ENCODE assay signal across 17 cellular contexts in genomic region chrX:53056292-53056691, GRCh38. TPM values are rescaled to one million over a fixed set of nuclear protein-coding genes. Genes with fewer than 3 reads are reported as not detected.
A peak's percentile ranks its signal among the peaks of the same experiment; 100 is the strongest.
DNase-seq lines count a peak whose midpoint lies in the region; ATAC-seq and TF ChIP-seq lines count a peak whose summit lies in the region.
"Had no signal": no experiment of that assay in that cellular context is flagged by ENCODE, and none has a peak within 500 bp of the region (broad histone marks: within the 10 kb centered on the region; RNA-seq: fewer than 3 reads in every experiment).

No MANE protein-coding gene starts in this region.

- TF ChIP-seq POLR2A in IMR-90 (IDR thresholded peaks at IDR 0.05; ENCODE audit: low read depth, low read length) (no peak), testis (IDR thresholded peaks at IDR 0.05) (no peak)

- H3K4me2 ChIP-seq in IMR-90 (ENCODE audit: low read depth, low read length) = no peak overlapping the region
- H3K4me2 ChIP-seq: A549 had no signal

- no peak overlapping the region; the same call in 1 of the 2 replicates for H3K23ac ChIP-seq in IMR-90 (ENCODE audit: low read depth, low read length)

- H4K8ac ChIP-seq in IMR-90 (ENCODE audit: low read depth in 2 of 2, low read length in 2 of 2) = no peak overlapping the region

- no peak overlapping the region for H4K5ac ChIP-seq in IMR-90 (ENCODE audit: low read depth, low read length)

- 89% methylated on average over 4 of the region's 5 CpGs; no CpG with 5 or more reads in 1 of the 2 experiments for WGBS in IMR-90 (ENCODE audit: extremely low coverage in 2 of 2, insufficient read length in 1 of 2), 2 experiments
- WGBS in testis, 2 donors = 86 to 89% methylated on average over 5 of the region's 5 CpGs

- in situ Hi-C loops in IMR-90 (cut with MboI; ENCODE audit: low sequenced_read_pairs) = no loop called here

- H3K36me3 ChIP-seq in IMR-90 (ENCODE audit: control insufficient read depth, insufficient read depth, low read length) (no peaks in the 10 kb centered on the region), testis (ENCODE audit: low read depth, missing control alignments) (no peaks in the 10 kb centered on the region)

- no peak overlapping the region for H4K91ac ChIP-seq in IMR-90 (ENCODE audit: insufficient read depth, low read depth, low read length)

- no peaks in the 10 kb centered on the region for H3K9me3 Mint-ChIP-seq in activated naive CD4-positive, alpha-beta T cell treated with anti-CD3 and anti-CD28 coated beads, Interleukin-2, amount 50 U/mL, for 72 hours
- no peaks in the 10 kb centered on the region for H3K9me3 Mint-ChIP-seq in stimulated activated effector memory CD8-positive, alpha-beta T cell treated with anti-CD3 and anti-CD28 coated beads, Interleukin-12 subunit alpha, Interleukin-12 subunit beta, amount 100 ng/mL, for 72 hours
- H3K9me3 Mint-ChIP-seq: CD4-positive, alpha-beta T cell had no signal

- H3K27me3 ChIP-seq in IMR-90 (ENCODE audit: control insufficient read depth, insufficient read depth, low read length) = peaks cover 3% of the 10 kb centered on the region
- H3K27me3 ChIP-seq in testis = no peaks in the 10 kb centered on the region

- H4K20me1 ChIP-seq in IMR-90 (ENCODE audit: insufficient read depth, low read length) = peaks cover 51% of the 10 kb centered on the region

- TF ChIP-seq CTCF in IMR-90 (conservative IDR thresholded peaks at IDR 0.05; ENCODE audit: low read depth, low read length) = no peak
- TF ChIP-seq CTCF in testis (IDR thresholded peaks at IDR 0.05) = no peak

- dilution Hi-C loops in IMR-90 (cut with HindIII; ENCODE audit: low sequenced_read_pairs, unreplicated experiment) = no loop called here

- H3K36me3 Mint-ChIP-seq in activated naive CD4-positive, alpha-beta T cell treated with anti-CD3 and anti-CD28 coated beads, Interleukin-2, amount 50 U/mL, for 72 hours = no peaks in the 10 kb centered on the region
- H3K36me3 Mint-ChIP-seq in stimulated activated effector memory CD8-positive, alpha-beta T cell treated with anti-CD3 and anti-CD28 coated beads, Interleukin-12 subunit alpha, Interleukin-12 subunit beta, amount 100 ng/mL, for 72 hours = no peaks in the 10 kb centered on the region

- H2BK15ac ChIP-seq in IMR-90 (ENCODE audit: low read depth, low read length) = no peak overlapping the region

- no peak overlapping the region for H3K9ac ChIP-seq in IMR-90 (ENCODE audit: low read depth, low read length)

- no peak overlapping the region for H3K27ac Mint-ChIP-seq in activated naive CD4-positive, alpha-beta T cell treated with anti-CD3 and anti-CD28 coated beads, Interleukin-2, amount 50 U/mL, for 72 hours
- H3K27ac Mint-ChIP-seq in stimulated activated effector memory CD8-positive, alpha-beta T cell treated with anti-CD3 and anti-CD28 coated beads, Interleukin-12 subunit alpha, Interleukin-12 subunit beta, amount 100 ng/mL, for 72 hours = no peak overlapping the region
- H3K27ac Mint-ChIP-seq: CD4-positive, alpha-beta T cell had no signal

- no peak overlapping the region for H3K4me3 Mint-ChIP-seq in stimulated activated effector memory CD8-positive, alpha-beta T cell treated with anti-CD3 and anti-CD28 coated beads, Interleukin-12 subunit alpha, Interleukin-12 subunit beta, amount 100 ng/mL, for 72 hours
- H3K4me3 Mint-ChIP-seq: CD4-positive, alpha-beta T cell had no signal

- BruUV-seq in IMR-90 (replicated peaks; lab: Mats Ljungman, UMichigan) = no TSS peak

- H2AFZ ChIP-seq in IMR-90 (replicated peaks; ENCODE audit: low read length, poor library complexity) = no peak overlapping the region

- intact Hi-C loops in IMR-90 (cut with micrococcal nuclease) = no loop called here
- intact Hi-C loops in testis (cut with DNase I; ENCODE audit: low total_unique reads) = no loop called here

- CTCF ChIA-PET in IMR-90 (lab: Yijun Ruan, JAX) = no interaction called here

- peaks cover 12 to 48% of the 10 kb centered on the region in 2 experiments for H3K79me1 ChIP-seq in IMR-90 (ENCODE audit: low read depth in 1 of 2, low read length in 2 of 2)

- no peak overlapping the region for H3K27ac ChIP-seq in IMR-90 (ENCODE audit: insufficient read depth, low read length)
- no peak overlapping the region for H3K27ac ChIP-seq in testis
- H3K27ac ChIP-seq: A549 had no signal

- H3K4me1 Mint-ChIP-seq in stimulated activated effector memory CD8-positive, alpha-beta T cell treated with anti-CD3 and anti-CD28 coated beads, Interleukin-12 subunit alpha, Interleukin-12 subunit beta, amount 100 ng/mL, for 72 hours = no peaks in the 10 kb centered on the region

- H3K9me3 ChIP-seq in IMR-90 (ENCODE audit: control insufficient read depth, insufficient read depth, low read length) = no peaks in the 10 kb centered on the region
- no peaks in the 10 kb centered on the region for H3K9me3 ChIP-seq in testis
- H3K9me3 ChIP-seq: A549 had no signal

- TF ChIP-seq RAD21 in IMR-90 (IDR thresholded peaks at IDR 0.05; ENCODE audit: low read length) = no peak

- no peak overlapping the region for H2BK120ac ChIP-seq in IMR-90 (ENCODE audit: low read depth, low read length)

- no peak overlapping the region for H2AK9ac ChIP-seq in IMR-90 (replicated peaks; ENCODE audit: low read depth, low read length, poor library complexity)

- peak; percentile 24 to 29 for ATAC-seq in activated naive CD4-positive, alpha-beta T cell treated with anti-CD3 and anti-CD28 coated beads, Interleukin-2, amount 50 U/mL, for 72 hours
- ATAC-seq in IMR-90 (ENCODE audit: low read depth) = peak; percentile 23; the same call in 1 of the 2 replicates
- peak; percentile 19 for ATAC-seq in esophagus mucosa
- peak; percentile 90 for ATAC-seq in stimulated activated effector memory CD8-positive, alpha-beta T cell treated with anti-CD3 and anti-CD28 coated beads, Interleukin-12 subunit alpha, Interleukin-12 subunit beta, amount 100 ng/mL, for 72 hours
- ATAC-seq in GM18511 (IDR thresholded peaks at IDR 0.05; ENCODE audit: unreplicated experiment) = no peak

- DNase-seq in activated naive CD4-positive, alpha-beta T cell treated with anti-CD3 and anti-CD28 coated beads, Interleukin-2, amount 50 U/mL, for 72 hours (ENCODE audit: low spot score in 2 of 2) = no peak
- DNase-seq in activated naive CD4-positive, alpha-beta T cell treated with anti-CD3 and anti-CD28 coated beads, Interleukin-2, amount 50 U/mL, for 16 hours = no peak
- DNase-seq in IMR-90 = peak; percentile 45
- DNase-seq in stimulated activated effector memory CD8-positive, alpha-beta T cell treated with anti-CD3 and anti-CD28 coated beads, Interleukin-12 subunit alpha, Interleukin-12 subunit beta, amount 100 ng/mL, for 72 hours (ENCODE audit: low spot score in 2 of 2) = no peak
- DNase-seq in testis = no peak
- DNase-seq: CD4-positive, alpha-beta T cell; DMS153; GF-D8; KBM-7; NCI-H1105 treated with DMSO at 0.1 percent for 48 hours; NCI-H1694 treated with DMSO at 0.1 percent for 48 hours; NCI-H510A; NCI-H774; SHP77 had no signal

- H3K9me1 ChIP-seq in IMR-90 (ENCODE audit: insufficient read depth, low read length) = peaks cover 30% of the 10 kb centered on the region

- H2BK20ac ChIP-seq in IMR-90 (ENCODE audit: low read depth, low read length) = no peak overlapping the region

- no peak overlapping the region for H2AK5ac ChIP-seq in IMR-90 (ENCODE audit: low read depth, low read length)

- H3K4ac ChIP-seq in IMR-90 (ENCODE audit: low read depth, low read length) = no peak overlapping the region

- POLR2A ChIA-PET in IMR-90 (lab: Charles Lee; ENCODE audit: unreplicated experiment) = no interaction called here

- no peak overlapping the region for H2BK5ac ChIP-seq in IMR-90 (ENCODE audit: low read depth, low read length, poor library complexity, severe bottlenecking)

- no peak overlapping the region for H3K56ac ChIP-seq in IMR-90 (ENCODE audit: extremely low read depth, insufficient read depth, low read length)

- H3K4me1 ChIP-seq in IMR-90 (ENCODE audit: control insufficient read depth, insufficient read depth, low read length) (no peaks in the 10 kb centered on the region), testis (no peaks in the 10 kb centered on the region)
- H3K4me1 ChIP-seq: A549 had no signal

- no peak overlapping the region for H3K18ac ChIP-seq in IMR-90 (ENCODE audit: low read depth, low read length)

- no peak overlapping the region for H3K14ac ChIP-seq in IMR-90 (replicated peaks; ENCODE audit: low read depth, low read length)

- H3K4me3 ChIP-seq in IMR-90 (ENCODE audit: insufficient read depth, low read depth, low read length) = no peak overlapping the region
- H3K4me3 ChIP-seq in testis = no peak overlapping the region
- H3K4me3 ChIP-seq: A549 had no signal

RNA-seq across cellular contexts. Expression of gene GPR173, which starts 7.7 kb away (rescaled TPM):
- total RNA-seq in activated naive CD4-positive, alpha-beta T cell treated with anti-CD3 and anti-CD28 coated beads, Interleukin-2, amount 50 U/mL, for 72 hours = under 1 TPM; 0.11 to 0.14 TPM
- total RNA-seq in IMR-90 (2012; rRNA removed) (0.90 and 1.1 TPM in 2 replicates), esophagus mucosa (0.08 TPM), testis (1 to 10 TPM; 2.8 to 3.8 TPM)
- polyA plus RNA-seq in IMR-90 (2012; rRNA removed) (5.2 and 6.1 TPM in 2 replicates), testis (ENCODE audit: insufficient read depth, low read depth, low replicate concordance) (2.4 TPM)
- 1.8 and 2.6 TPM in 2 replicates for polyA plus RNA-seq in IMR-90 (2012; cell fraction: cytosol; rRNA removed)
- polyA plus RNA-seq in IMR-90 (2012; cell fraction: nucleus; rRNA removed; ENCODE audit: low replicate concordance) = 46.8 and 69.5 TPM in 2 replicates
- total RNA-seq: CD4-positive, alpha-beta T cell had no signal

RNA-seq across cellular contexts. Expression of gene TSPYL2, which starts 25.9 kb away (rescaled TPM):
- total RNA-seq in activated naive CD4-positive, alpha-beta T cell treated with anti-CD3 and anti-CD28 coated beads, Interleukin-2, amount 50 U/mL, for 72 hours = 10 to 100 TPM; 49.6 to 97.4 TPM
- 19.2 and 20.6 TPM in 2 replicates for total RNA-seq in IMR-90 (2012; rRNA removed)
- 42.6 and 49.7 TPM in 2 replicates for polyA plus RNA-seq in IMR-90 (2012; rRNA removed)
- polyA plus RNA-seq in IMR-90 (2012; cell fraction: cytosol; rRNA removed) = 9.7 and 11.3 TPM in 2 replicates
- polyA plus RNA-seq in IMR-90 (2012; cell fraction: nucleus; rRNA removed; ENCODE audit: low replicate concordance) = 201 and 584 TPM in 2 replicates
- 2.5 TPM for total RNA-seq in esophagus mucosa
- 100 to 1,000 TPM; 358 to 363 TPM for total RNA-seq in testis
- polyA plus RNA-seq in testis (ENCODE audit: insufficient read depth, low read depth, low replicate concordance) = 193 TPM

RNA-seq across cellular contexts. Expression of gene KANTR, which starts 37.6 kb away (rescaled TPM):
- total RNA-seq in activated naive CD4-positive, alpha-beta T cell treated with anti-CD3 and anti-CD28 coated beads, Interleukin-2, amount 50 U/mL, for 72 hours = 10 to 100 TPM; 25.1 to 26.0 TPM
- total RNA-seq in IMR-90 (2012; rRNA removed) (3.6 and 6.3 TPM in 2 replicates), esophagus mucosa (6.6 TPM), testis (10 to 100 TPM; 39.3 to 46.1 TPM)
- polyA plus RNA-seq in IMR-90 (2012; rRNA removed) (1.3 and 1.6 TPM in 2 replicates), testis (ENCODE audit: insufficient read depth, low read depth, low replicate concordance) (3.0 TPM)
- polyA plus RNA-seq in IMR-90 (2012; cell fraction: cytosol; rRNA removed) = 0.19 and 0.51 TPM in 2 replicates
- 2.3 and 8.6 TPM in 2 replicates for polyA plus RNA-seq in IMR-90 (2012; cell fraction: nucleus; rRNA removed; ENCODE audit: low replicate concordance)
